25 cellular contexts compared by ENCODE assay signal in genomic region chr15:27686376-27686775, GRCh38.
DNase-seq lines count a peak whose midpoint lies in the region; ATAC-seq and TF ChIP-seq lines count a peak whose summit lies in the region.
"Had no signal": no experiment of that assay in that cellular context is flagged by ENCODE, and none has a peak within 500 bp of the region (broad histone marks: within the 10 kb centered on the region; RNA-seq: fewer than 3 reads in every experiment).

No MANE protein-coding gene starts in this region.

- H3K36me3 Mint-ChIP-seq in stimulated activated effector memory CD8-positive, alpha-beta T cell treated with anti-CD3 and anti-CD28 coated beads, Interleukin-12 subunit alpha, Interleukin-12 subunit beta, amount 100 ng/mL, for 72 hours, result no peaks in the 10 kb centered on the region
- H3K36me3 Mint-ChIP-seq in stimulated activated naive B cell treated with anti-CD40 and anti-IgM and Interleukin-4, amounts not matched to agents 10 μg/mL and 1 μg/mL and 100 μg/mL, for 72 hours, result no peaks in the 10 kb centered on the region
- H3K36me3 Mint-ChIP-seq: activated naive CD4-positive, alpha-beta T cell treated with anti-CD3 and anti-CD28 coated beads, Interleukin-2, amount 50 U/mL, for 24 hours; brain; memory B cell; natural killer cell had no signal

- H3K4me1 Mint-ChIP-seq in stimulated activated effector memory CD8-positive, alpha-beta T cell treated with anti-CD3 and anti-CD28 coated beads, Interleukin-12 subunit alpha, Interleukin-12 subunit beta, amount 100 ng/mL, for 72 hours, result no peaks in the 10 kb centered on the region
- H3K4me1 Mint-ChIP-seq in stimulated activated naive B cell treated with anti-CD40 and anti-IgM and Interleukin-4, amounts not matched to agents 10 μg/mL and 1 μg/mL and 100 μg/mL, for 72 hours, result no peaks in the 10 kb centered on the region
- H3K4me1 Mint-ChIP-seq: activated CD4-positive, alpha-beta T cell treated with anti-CD3 and anti-CD28 coated beads for 36 hours; activated naive CD4-positive, alpha-beta T cell treated with anti-CD3 and anti-CD28 coated beads, Interleukin-2, amount 50 U/mL, for 24 hours; memory B cell; natural killer cell had no signal

- peak; percentile 77 for DNase-seq in HT1080 (ENCODE audit: low read depth)
- DNase-seq in astrocyte of the spinal cord (ENCODE audit: low read depth, low spot score), result peak; percentile 82
- peak; percentile 15 for DNase-seq in iris pigment epithelial cell (ENCODE audit: low read depth)
- no peak for DNase-seq in smooth muscle cell (lab: John Stamatoyannopoulos, UW; ENCODE audit: unreplicated experiment)
- no peak for DNase-seq in stimulated activated effector memory CD8-positive, alpha-beta T cell treated with anti-CD3 and anti-CD28 coated beads, Interleukin-12 subunit alpha, Interleukin-12 subunit beta, amount 100 ng/mL, for 72 hours (ENCODE audit: low spot score in 2 of 2)
- DNase-seq in AG08396 (ENCODE audit: low spot score), result no peak
- DNase-seq in stimulated activated naive B cell treated with anti-CD40 and anti-IgM and Interleukin-4, amounts not matched to agents 10 μg/mL and 1 μg/mL and 100 μg/mL, for 72 hours, result no peak
- no peak for DNase-seq in T1000 (lab: John Stamatoyannopoulos, UW)
- DNase-seq: activated CD4-positive, alpha-beta T cell treated with anti-CD3 and anti-CD28 coated beads for 36 hours; BE2C; Calu3; cortex of kidney; hypothalamus; natural killer cell; NCI-H1417; NCI-H526 treated with DMSO at 0.1 percent for 48 hours; stimulated activated CD4-positive, alpha-beta T cell treated with anti-CD3 and anti-CD28 coated beads, Interleukin-2, amount 100 ng/mL, for 24 hours; stimulated activated naive CD8-positive, alpha-beta T cell treated with anti-CD3 and anti-CD28 coated beads, Interleukin-15, Interleukin-2, amounts not matched to agents 100 U/mL and 50 U/mL, for 24 hours; tibial artery had no signal

- no peaks in the 10 kb centered on the region for H3F3A ChIP-seq in smooth muscle cell (ENCODE audit: low read depth)

- peak overlapping the region; percentile 26 for H3K9ac ChIP-seq in smooth muscle cell (ENCODE audit: low read depth)
- H3K9ac ChIP-seq: parathyroid adenoma had no signal

- no peaks in the 10 kb centered on the region for H3K36me3 ChIP-seq in smooth muscle cell (ENCODE audit: low read depth)
- H3K36me3 ChIP-seq: BE2C, HAP-1, tibial artery had no signal

- no peak overlapping the region for H3K4me3 Mint-ChIP-seq in stimulated activated effector memory CD8-positive, alpha-beta T cell treated with anti-CD3 and anti-CD28 coated beads, Interleukin-12 subunit alpha, Interleukin-12 subunit beta, amount 100 ng/mL, for 72 hours
- no peak overlapping the region for H3K4me3 Mint-ChIP-seq in stimulated activated naive B cell treated with anti-CD40 and anti-IgM and Interleukin-4, amounts not matched to agents 10 μg/mL and 1 μg/mL and 100 μg/mL, for 72 hours
- H3K4me3 Mint-ChIP-seq: activated CD4-positive, alpha-beta T cell treated with anti-CD3 and anti-CD28 coated beads for 36 hours; activated naive CD4-positive, alpha-beta T cell treated with anti-CD3 and anti-CD28 coated beads, Interleukin-2, amount 50 U/mL, for 24 hours; brain; memory B cell; natural killer cell had no signal

- H3K27me3 ChIP-seq in smooth muscle cell (ENCODE audit: low read depth), result no peaks in the 10 kb centered on the region
- H3K27me3 ChIP-seq: BE2C, tibial artery had no signal

- no peak overlapping the region for H3K27ac Mint-ChIP-seq in stimulated activated effector memory CD8-positive, alpha-beta T cell treated with anti-CD3 and anti-CD28 coated beads, Interleukin-12 subunit alpha, Interleukin-12 subunit beta, amount 100 ng/mL, for 72 hours
- H3K27ac Mint-ChIP-seq in stimulated activated naive B cell treated with anti-CD40 and anti-IgM and Interleukin-4, amounts not matched to agents 10 μg/mL and 1 μg/mL and 100 μg/mL, for 72 hours, result no peak overlapping the region
- H3K27ac Mint-ChIP-seq: activated CD4-positive, alpha-beta T cell treated with anti-CD3 and anti-CD28 coated beads for 36 hours; activated naive CD4-positive, alpha-beta T cell treated with anti-CD3 and anti-CD28 coated beads, Interleukin-2, amount 50 U/mL, for 24 hours; brain; memory B cell; natural killer cell had no signal

- in situ Hi-C loops in astrocyte of the spinal cord (cut with HindIII; ENCODE audit: low sequenced_read_pairs), result no loop called here

- ATAC-seq in stimulated activated effector memory CD8-positive, alpha-beta T cell treated with anti-CD3 and anti-CD28 coated beads, Interleukin-12 subunit alpha, Interleukin-12 subunit beta, amount 100 ng/mL, for 72 hours, result no peak
- ATAC-seq in stimulated activated naive B cell treated with anti-CD40 and anti-IgM and Interleukin-4, amounts not matched to agents 10 μg/mL and 1 μg/mL and 100 μg/mL, for 72 hours (replicated peaks), result no peak
- ATAC-seq: activated CD4-positive, alpha-beta T cell treated with anti-CD3 and anti-CD28 coated beads for 36 hours; natural killer cell; Right ventricle myocardium inferior; stimulated activated naive CD8-positive, alpha-beta T cell treated with anti-CD3 and anti-CD28 coated beads, Interleukin-15, Interleukin-2, amounts not matched to agents 100 U/mL and 50 U/mL, for 24 hours had no signal

- H3K4me3 ChIP-seq in astrocyte of the spinal cord (ENCODE audit: low read depth, low read length) (no peak overlapping the region), smooth muscle cell (no peak overlapping the region)
- H3K4me3 ChIP-seq: HAP-1, tibial artery had no signal

- WGBS in smooth muscle cell (ENCODE audit: low lambda C conversion rate), result 15% methylated on average over 3 of the region's 3 CpGs

- peaks cover 0 to 8% of the 10 kb centered on the region in 2 donors for H3K27me3 Mint-ChIP-seq in stimulated activated naive B cell treated with anti-CD40 and anti-IgM and Interleukin-4, amounts not matched to agents 10 μg/mL and 1 μg/mL and 100 μg/mL, for 72 hours
- H3K27me3 Mint-ChIP-seq: activated CD4-positive, alpha-beta T cell treated with anti-CD3 and anti-CD28 coated beads for 36 hours; activated naive CD4-positive, alpha-beta T cell treated with anti-CD3 and anti-CD28 coated beads, Interleukin-2, amount 50 U/mL, for 24 hours; memory B cell had no signal

- H3K79me2 ChIP-seq in smooth muscle cell (ENCODE audit: low read depth), result no peaks in the 10 kb centered on the region
- H3K79me2 ChIP-seq: parathyroid adenoma had no signal

- peak overlapping the region; percentile 67 for H3K27ac ChIP-seq in smooth muscle cell (ENCODE audit: low read depth)
- H3K27ac ChIP-seq: parathyroid adenoma, tibial artery had no signal

- peaks cover 4% of the 10 kb centered on the region for H3K4me1 ChIP-seq in smooth muscle cell (ENCODE audit: low read depth)
- H3K4me1 ChIP-seq: BE2C, HAP-1, parathyroid adenoma, tibial artery had no signal

- TF ChIP-seq CTCF in astrocyte of the spinal cord (IDR thresholded peaks at IDR 0.05; ENCODE audit: low read depth, low read length) (no peak), smooth muscle cell (IDR thresholded peaks at IDR 0.05; ENCODE audit: borderline replicate concordance, insufficient read depth, poor library complexity, severe bottlenecking) (no peak)

- H3K9me3 Mint-ChIP-seq in stimulated activated effector memory CD8-positive, alpha-beta T cell treated with anti-CD3 and anti-CD28 coated beads, Interleukin-12 subunit alpha, Interleukin-12 subunit beta, amount 100 ng/mL, for 72 hours, result peaks cover 4% of the 10 kb centered on the region
- peaks cover 0 to 3% of the 10 kb centered on the region in 2 donors for H3K9me3 Mint-ChIP-seq in stimulated activated naive B cell treated with anti-CD40 and anti-IgM and Interleukin-4, amounts not matched to agents 10 μg/mL and 1 μg/mL and 100 μg/mL, for 72 hours
- H3K9me3 Mint-ChIP-seq: activated naive CD4-positive, alpha-beta T cell treated with anti-CD3 and anti-CD28 coated beads, Interleukin-2, amount 50 U/mL, for 24 hours; brain had no signal

- H4K20me1 ChIP-seq in smooth muscle cell (ENCODE audit: low read depth), result no peaks in the 10 kb centered on the region

- H3K9me3 ChIP-seq in smooth muscle cell (replicated peaks; ENCODE audit: low read depth), result no peaks in the 10 kb centered on the region
- H3K9me3 ChIP-seq: BE2C, HAP-1, tibial artery had no signal

- H2AFZ ChIP-seq in smooth muscle cell (ENCODE audit: low read depth), result peak overlapping the region; percentile 65
- H2AFZ ChIP-seq: parathyroid adenoma had no signal

- H3K4me2 ChIP-seq in smooth muscle cell, result peak overlapping the region; percentile 48

Comparison
In these comparisons a context has a peak if more than half of its experiments do, and no peak if none do; other contexts are left out.
1. DNase-seq: peak in HT1080 (single experiment), astrocyte of the spinal cord (single experiment) and iris pigment epithelial cell (single experiment); none in smooth muscle cell (single experiment), stimulated activated effector memory CD8-positive, alpha-beta T cell treated with anti-CD3 and anti-CD28 coated beads, Interleukin-12 subunit alpha, Interleukin-12 subunit beta, amount 100 ng/mL, for 72 hours (0 of 2), AG08396 (single experiment), stimulated activated naive B cell treated with anti-CD40 and anti-IgM and Interleukin-4, amounts not matched to agents 10 μg/mL and 1 μg/mL and 100 μg/mL, for 72 hours (single experiment) and T1000 (single experiment).